In the genomic region with DNA sequence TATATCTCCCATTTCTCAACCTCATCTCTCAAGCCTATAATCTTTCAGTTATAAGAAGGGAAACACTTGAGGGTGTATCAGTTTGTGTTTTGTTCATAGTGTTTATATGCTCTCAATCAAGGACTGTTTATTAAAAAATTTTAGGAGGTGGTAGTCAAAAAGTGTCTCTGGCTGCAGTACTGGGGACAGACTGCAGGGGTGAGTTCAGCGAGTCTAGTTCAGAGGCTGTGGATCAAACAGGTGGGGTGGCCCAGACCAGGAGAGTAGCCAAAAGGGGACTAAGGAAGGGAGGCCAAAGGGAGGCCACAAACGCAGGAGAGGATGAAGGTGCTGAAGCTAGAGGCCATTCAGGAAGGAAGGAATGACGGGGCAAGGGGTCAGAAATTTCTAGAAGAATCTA, we compare ENCODE assay signal across 23 cellular contexts. TPM values are rescaled to one million over a fixed set of nuclear protein-coding genes. Genes with fewer than 3 reads are reported as not detected.
DNase-seq lines count a peak whose midpoint lies in the region; ATAC-seq and TF ChIP-seq lines count a peak whose summit lies in the region.
"Had no signal": no experiment of that assay in that cellular context is flagged by ENCODE, and none has a peak within 500 bp of the region (broad histone marks: within the 10 kb centered on the region; RNA-seq: fewer than 3 reads in every experiment).

No MANE protein-coding gene starts in this region.

- H3K9me3 ChIP-seq in mammary epithelial cell (replicated peaks; ENCODE audit: insufficient read depth, low read length) (no peaks in the 10 kb centered on the region), WERI-Rb-1 (ENCODE audit: severe bottlenecking) (peaks cover 2% of the 10 kb centered on the region), upper lobe of right lung (no peaks in the 10 kb centered on the region)
- H3K9me3 ChIP-seq: mucosa of descending colon, neutrophil, thoracic aorta had no signal

- H3K9me3 Mint-ChIP-seq in MCF 10A (ENCODE audit: unreplicated experiment), result no peaks in the 10 kb centered on the region
- H3K9me3 Mint-ChIP-seq: central memory CD8-positive, alpha-beta T cell had no signal

- CTCF ChIA-PET in mammary epithelial cell (lab: Charles Lee; ENCODE audit: low non-redundant PET), result no interaction called here
- CTCF ChIA-PET in MCF 10A (lab: Yijun Ruan, JAX), result interaction anchor here (0.7 kb wide), 1 partner anchor 54 kb away, joined by 3 read pairs; no protein-coding TSS in a partner anchor

- ATAC-seq in upper lobe of right lung (no peak), HG03196 (IDR thresholded peaks at IDR 0.05; ENCODE audit: unreplicated experiment) (no peak), GM19324 (IDR thresholded peaks at IDR 0.05; ENCODE audit: low FRiP score, unreplicated experiment) (no peak)
- ATAC-seq: HepG2, mucosa of descending colon had no signal

- no peaks in the 10 kb centered on the region for H3K4me1 ChIP-seq in mammary epithelial cell (ENCODE audit: insufficient read depth, low read length)
- no peaks in the 10 kb centered on the region for H3K4me1 ChIP-seq in upper lobe of right lung

- H3K4me3 Mint-ChIP-seq in MCF 10A (ENCODE audit: unreplicated experiment), result no peak overlapping the region
- H3K4me3 Mint-ChIP-seq: central memory CD8-positive, alpha-beta T cell had no signal

- no peak for DNase-seq in mammary epithelial cell
- no peak for DNase-seq in MCF 10A (ENCODE audit: unreplicated experiment)
- DNase-seq in WERI-Rb-1, result no peak
- no peak for DNase-seq in fibroblast of pulmonary artery (ENCODE audit: low read depth)
- DNase-seq in upper lobe of right lung, result no peak
- DNase-seq in stimulated activated naive CD4-positive, alpha-beta T cell (lab: John Stamatoyannopoulos, UW), result no peak
- DNase-seq: activated CD4-positive, CD25-positive, alpha-beta regulatory T cell; C1 segment of cervical spinal cord; effector memory CD4-positive, alpha-beta T cell; foreskin melanocyte; GF-D8; mucosa of descending colon; NCI-H187; NK-92 treated with Interleukin-12 subunit alpha and Interleukin-12 subunit beta, amount 100 ng/mL, for 24 hours; retina; SHP77 had no signal

- H3K27ac Mint-ChIP-seq in MCF 10A (ENCODE audit: low read depth, unreplicated experiment), result no peak overlapping the region

- intact Hi-C loops in mammary epithelial cell (cut with micrococcal nuclease) (no loop called here), MCF 10A (cut with micrococcal nuclease) (no loop called here), upper lobe of right lung (cut with DNase I) (no loop called here)

- H3K9ac ChIP-seq in mammary epithelial cell (ENCODE audit: insufficient read depth, low read length), result no peak overlapping the region

- in situ Hi-C loops in mammary epithelial cell (cut with MboI; ENCODE audit: low sequenced_read_pairs in 2 of 2), result no loop called here

- H3K36me3 Mint-ChIP-seq in MCF 10A (ENCODE audit: insufficient read depth, unreplicated experiment), result no peaks in the 10 kb centered on the region

- BruUV-seq in mammary epithelial cell (replicated peaks; lab: Mats Ljungman, UMichigan) (no TSS peak), MCF 10A (replicated peaks; lab: Mats Ljungman, UMichigan) (no TSS peak)

- peaks cover 4% of the 10 kb centered on the region for H3K27me3 ChIP-seq in mammary epithelial cell (ENCODE audit: insufficient read depth, low read length)
- H3K27me3 ChIP-seq in WERI-Rb-1 (ENCODE audit: insufficient read depth, low read depth, severe bottlenecking), result no peaks in the 10 kb centered on the region
- H3K27me3 ChIP-seq in upper lobe of right lung, result no peaks in the 10 kb centered on the region
- H3K27me3 ChIP-seq: neutrophil had no signal

- POLR2A ChIA-PET in MCF 10A (lab: Yijun Ruan, JAX), result no interaction called here

- no peaks in the 10 kb centered on the region for H4K20me1 ChIP-seq in mammary epithelial cell (ENCODE audit: insufficient read depth, low read length)

- no peak overlapping the region for H2AFZ ChIP-seq in mammary epithelial cell (ENCODE audit: low read depth, low read length)

- TF ChIP-seq CTCF in mammary epithelial cell (conservative IDR thresholded peaks at IDR 0.05 in 1 of 2, IDR thresholded peaks at IDR 0.05 in 1 of 2; ENCODE audit: extremely low read depth in 1 of 2, insufficient read depth in 1 of 2, low read depth in 1 of 2, low read length in 2 of 2), result peak; percentile 14 to 26
- no peak for TF ChIP-seq CTCF in MCF 10A (IDR thresholded peaks at IDR 0.05; ENCODE audit: unreplicated experiment)
- TF ChIP-seq CTCF in WERI-Rb-1 (IDR thresholded peaks at IDR 0.05; ENCODE audit: low read depth, low read length), result peak; percentile 45
- peak; percentile 16 for TF ChIP-seq CTCF in fibroblast of pulmonary artery (IDR thresholded peaks at IDR 0.05; ENCODE audit: low read length, missing control alignments)
- TF ChIP-seq CTCF in upper lobe of right lung (IDR thresholded peaks at IDR 0.05), result peak; percentile 7

- H3K4me2 ChIP-seq in mammary epithelial cell (ENCODE audit: insufficient read depth, low read depth, low read length), result no peak overlapping the region

- 100% methylated on average over 2 of the region's 3 CpGs for WGBS in mammary epithelial cell (ENCODE audit: low coverage, missing lambda C conversion rate)

- no peaks in the 10 kb centered on the region for H3K4me1 Mint-ChIP-seq in MCF 10A (ENCODE audit: insufficient read depth, unreplicated experiment)
- H3K4me1 Mint-ChIP-seq: central memory CD8-positive, alpha-beta T cell had no signal

- H3K79me2 ChIP-seq in mammary epithelial cell (ENCODE audit: insufficient read depth, low read length), result no peaks in the 10 kb centered on the region

- H3K27ac ChIP-seq in mammary epithelial cell (ENCODE audit: insufficient read depth, low read depth, low read length), result no peak overlapping the region
- no peak overlapping the region for H3K27ac ChIP-seq in WERI-Rb-1
- no peak overlapping the region for H3K27ac ChIP-seq in upper lobe of right lung
- H3K27ac ChIP-seq: neutrophil, thoracic aorta had no signal

- dilution Hi-C loops in mammary epithelial cell (cut with HindIII; ENCODE audit: low sequenced_read_pairs), result loop anchor here (5.0 kb wide), 2 partner anchors 52 to 78 kb away; no protein-coding TSS in a partner anchor

- H3K27me3 Mint-ChIP-seq in MCF 10A (ENCODE audit: insufficient read depth, unreplicated experiment), result peaks cover 8% of the 10 kb centered on the region

- no peak overlapping the region for H3K4me3 ChIP-seq in mammary epithelial cell (replicated peaks in 1 of 3; ENCODE audit: insufficient read depth in 1 of 3, low read depth in 2 of 3, low read length in 3 of 3)
- no peak overlapping the region for H3K4me3 ChIP-seq in WERI-Rb-1 (ENCODE audit: low read depth, low read length)
- no peak overlapping the region for H3K4me3 ChIP-seq in fibroblast of pulmonary artery (replicated peaks; ENCODE audit: low read depth, low read length)
- H3K4me3 ChIP-seq in upper lobe of right lung, result no peak overlapping the region
- H3K4me3 ChIP-seq: mucosa of descending colon, thoracic aorta had no signal

- H3K36me3 ChIP-seq in mammary epithelial cell (ENCODE audit: insufficient read depth, low read length) (no peaks in the 10 kb centered on the region), WERI-Rb-1 (peaks cover 76% of the 10 kb centered on the region), upper lobe of right lung (no peaks in the 10 kb centered on the region)
- H3K36me3 ChIP-seq: neutrophil, thoracic aorta had no signal

RNA-seq across cellular contexts. Expression of a gene that starts 31.6 kb away (rescaled TPM):
- total RNA-seq in mammary epithelial cell (not detected), MCF 10A (2022) (not detected in 2 replicates), upper lobe of right lung (not detected)
- not detected for polyA plus RNA-seq in mammary epithelial cell
- polyA minus RNA-seq in mammary epithelial cell, result not detected
- total RNA-seq: A172, HepG2, thoracic aorta had no signal
- polyA plus RNA-seq: HepG2 had no signal
